21 cellular contexts compared by ENCODE assay signal in the genomic region with DNA sequence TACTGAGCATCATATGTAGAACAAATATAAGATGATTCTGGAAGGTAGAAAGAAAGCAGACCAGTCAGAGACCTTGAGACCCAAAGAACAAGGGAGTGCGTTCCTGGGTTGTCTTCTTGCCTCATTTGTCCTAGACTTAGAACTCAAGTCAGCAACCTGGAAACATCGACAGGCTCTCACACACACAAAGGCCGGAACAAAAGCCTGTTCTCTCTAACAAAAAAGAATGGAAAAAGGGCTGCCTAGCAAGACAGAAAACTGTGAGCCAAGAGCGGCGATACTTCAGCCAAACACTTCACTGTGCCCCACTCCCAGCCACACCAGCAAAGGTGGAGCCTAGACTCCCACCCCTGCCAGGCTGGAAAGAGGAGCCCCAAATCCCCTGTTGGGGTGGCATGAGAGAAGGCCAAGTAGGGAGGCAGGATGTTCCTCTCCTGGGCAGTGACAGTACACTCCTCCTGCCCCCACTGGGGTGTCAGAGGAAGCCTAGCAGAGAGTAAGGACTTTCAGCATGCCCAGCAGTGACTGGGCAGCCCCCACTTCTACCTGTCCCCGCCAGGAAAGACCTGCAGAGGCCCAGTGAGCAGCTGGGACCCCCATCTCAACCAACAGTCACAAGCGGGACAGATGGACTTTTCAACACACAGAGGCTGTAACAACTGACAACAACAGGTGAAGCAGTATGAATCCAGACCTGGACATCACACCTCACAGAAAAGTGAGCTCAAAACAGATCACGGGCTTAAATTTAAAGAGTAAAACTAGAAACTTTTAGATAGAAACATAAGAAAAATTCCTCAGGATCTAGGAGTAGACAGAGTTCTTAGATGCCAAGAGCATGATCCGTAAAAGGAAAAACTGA. TPM values are rescaled to one million over a fixed set of nuclear protein-coding genes. Genes with fewer than 3 reads are reported as not detected.
DNase-seq lines count a peak whose midpoint lies in the region; TF ChIP-seq lines count a peak whose summit lies in the region.
"Had no signal": no experiment of that assay in that cellular context is flagged by ENCODE, and none has a peak within 500 bp of the region (broad histone marks: within the 10 kb centered on the region; RNA-seq: fewer than 3 reads in every experiment).

No MANE protein-coding gene starts in this region.

- no peak overlapping the region for H2BK12ac ChIP-seq in H9 (ENCODE audit: insufficient read length, low read depth, low read length)

- no peak overlapping the region for H4K8ac ChIP-seq in H9 (replicated peaks; ENCODE audit: insufficient read length, low read depth, low read length)

- H3K23ac ChIP-seq in H9 (ENCODE audit: insufficient read length, low read depth, low read length), result no peak overlapping the region

- no peaks in the 10 kb centered on the region for H4K20me1 ChIP-seq in H9 (ENCODE audit: control insufficient read depth, insufficient read depth, insufficient read length)

- H3K56ac ChIP-seq in H9 (ENCODE audit: insufficient read length, low read depth, low read length), result no peak overlapping the region

- no peak overlapping the region for H2AK5ac ChIP-seq in H9 (ENCODE audit: insufficient read length, low read length)

- H3K4me3 Mint-ChIP-seq in H9 (no peak overlapping the region), chondrocyte (ENCODE audit: unreplicated experiment) (no peak overlapping the region)
- H3K4me3 Mint-ChIP-seq: activated T-helper 1 cell treated with anti-CD3 and anti-CD28 coated beads, Interleukin-12 subunit alpha, Interleukin-12 subunit beta, Interleukin-2, Interleukin-4 antibody, amounts not matched to agents 30 ng/mL and 10 ng/mL and 1 ng/mL, durations not matched to agents 14 hours and 24 hours and 36 hours had no signal

- no peak overlapping the region for H3K14ac ChIP-seq in H9 (ENCODE audit: insufficient read depth, low read length)

- H2BK15ac ChIP-seq in H9 (ENCODE audit: low read depth, low read length), result no peak overlapping the region

- no peak overlapping the region for H3K9ac ChIP-seq in H9 (ENCODE audit: extremely low read depth, insufficient read length, low read length)

- no peak overlapping the region for H3K4me2 ChIP-seq in H9 (ENCODE audit: insufficient read depth, insufficient read length, low read length)

- H3K27ac ChIP-seq in H9 (ENCODE audit: insufficient read length, low read depth, low read length), result no peak overlapping the region
- H3K27ac ChIP-seq in SJCRH30, result peak overlapping the region; percentile 49
- H3K27ac ChIP-seq: HL-60, right atrium auricular region had no signal

- no peaks in the 10 kb centered on the region for H3K79me2 ChIP-seq in H9 (ENCODE audit: insufficient read depth, low read length)

- H4K5ac ChIP-seq in H9 (ENCODE audit: insufficient read length, low read depth, low read length), result no peak overlapping the region

- no peaks in the 10 kb centered on the region for H3K4me1 ChIP-seq in H9 (ENCODE audit: insufficient read depth, low read length)
- H3K4me1 ChIP-seq in SJCRH30, result peaks cover 6% of the 10 kb centered on the region

- no peaks in the 10 kb centered on the region for H3K9me3 ChIP-seq in H9 (ENCODE audit: control insufficient read depth, low read depth, low read length)
- peaks cover 4% of the 10 kb centered on the region for H3K9me3 ChIP-seq in SJCRH30 (replicated peaks)
- H3K9me3 ChIP-seq: right atrium auricular region had no signal

- H2BK20ac ChIP-seq in H9 (ENCODE audit: low read depth, low read length, poor library complexity, severe bottlenecking), result no peak overlapping the region

- H3K79me1 ChIP-seq in H9 (ENCODE audit: insufficient read depth, low read depth, low read length, poor library complexity, severe bottlenecking), result no peaks in the 10 kb centered on the region

- no peak overlapping the region for H4K91ac ChIP-seq in H9 (ENCODE audit: insufficient read length, low read depth, low read length)

- H3T11ph ChIP-seq in H9 (ENCODE audit: low read length), result no peak overlapping the region

- H3K36me3 ChIP-seq in SJCRH30, result peaks cover 84% of the 10 kb centered on the region

- H3K27ac Mint-ChIP-seq in H9 (peak overlapping the region; percentile 59 to 93 (median 91); a peak in 5 of 7 replicates), chondrocyte (ENCODE audit: unreplicated experiment) (no peak overlapping the region)
- H3K27ac Mint-ChIP-seq: activated T-helper 1 cell treated with anti-CD3 and anti-CD28 coated beads, Interleukin-12 subunit alpha, Interleukin-12 subunit beta, Interleukin-2, Interleukin-4 antibody, amounts not matched to agents 30 ng/mL and 10 ng/mL and 1 ng/mL, durations not matched to agents 14 hours and 24 hours and 36 hours had no signal

- no peak overlapping the region for H3K4ac ChIP-seq in H9 (ENCODE audit: low read depth, low read length)

- no CpG with 5 or more reads among the region's 9 CpGs for WGBS in H9 (ENCODE audit: extremely low coverage, insufficient read length, low lambda C conversion rate)

- no peaks in the 10 kb centered on the region for H3K23me2 ChIP-seq in H9 (ENCODE audit: insufficient read length, low read depth, low read length, poor library complexity, severe bottlenecking)

- no peak overlapping the region for H2BK5ac ChIP-seq in H9 (ENCODE audit: insufficient read length, low read length)

- TF ChIP-seq CTCF in H9 (conservative IDR thresholded peaks at IDR 0.05) (no peak), chondrocyte (IDR thresholded peaks at IDR 0.05) (no peak)

- no peaks in the 10 kb centered on the region for H3K27me3 Mint-ChIP-seq in H9 (ENCODE audit: low read depth)
- H3K27me3 Mint-ChIP-seq in chondrocyte (ENCODE audit: low read depth), result no peaks in the 10 kb centered on the region

- peaks cover 42 to 87% (median 77%) of the 10 kb centered on the region in 3 experiments; a peak in 6 of 7 replicates for H3K36me3 Mint-ChIP-seq in H9 (ENCODE audit: insufficient read depth in 1 of 3, low read depth in 3 of 3)
- H3K36me3 Mint-ChIP-seq in chondrocyte (ENCODE audit: low read depth), result peaks cover 41% of the 10 kb centered on the region

- DNase-seq in H9, result no peak
- DNase-seq in SJCRH30, result peak; percentile 37 to 76
- peak; percentile 78 for DNase-seq in globus pallidus (ENCODE audit: low spot score)
- peak; percentile 88 for DNase-seq in pons (ENCODE audit: low spot score)
- DNase-seq in chondrocyte (ENCODE audit: low spot score), result no peak
- DNase-seq in NCI-H748 (lab: John Stamatoyannopoulos, UW; ENCODE audit: unreplicated experiment), result no peak
- DNase-seq in RPMI8226, result no peak
- DNase-seq: activated CD4-positive, alpha-beta T cell treated with anti-CD3 and anti-CD28 coated beads, Interleukin-2, amount 50 U/mL, for 4 hours; central memory CD4-positive, alpha-beta T cell; kidney; NCI-H1694 treated with DMSO at 0.1 percent for 48 hours; NCI-H345; stimulated activated naive CD4-positive, alpha-beta T cell; SW 1271 had no signal

- no peak overlapping the region for H2BK120ac ChIP-seq in H9 (ENCODE audit: low read depth, low read length, poor library complexity, severe bottlenecking)

- H3K4me1 Mint-ChIP-seq in H9, result peaks cover 28 to 31% of the 10 kb centered on the region in 2 experiments
- peaks cover 45% of the 10 kb centered on the region for H3K4me1 Mint-ChIP-seq in chondrocyte (ENCODE audit: low read depth)

- no peaks in the 10 kb centered on the region for H3K27me3 ChIP-seq in H9 (ENCODE audit: insufficient read depth, low read length)
- no peaks in the 10 kb centered on the region for H3K27me3 ChIP-seq in SJCRH30
- H3K27me3 ChIP-seq: right atrium auricular region had no signal

- H3K9me3 Mint-ChIP-seq in H9, result no peaks in the 10 kb centered on the region
- H3K9me3 Mint-ChIP-seq in chondrocyte (ENCODE audit: low read depth), result peaks cover 5% of the 10 kb centered on the region
- H3K9me3 Mint-ChIP-seq: activated T-helper 1 cell treated with anti-CD3 and anti-CD28 coated beads, Interleukin-12 subunit alpha, Interleukin-12 subunit beta, Interleukin-2, Interleukin-4 antibody, amounts not matched to agents 30 ng/mL and 10 ng/mL and 1 ng/mL, durations not matched to agents 14 hours and 24 hours and 36 hours had no signal

- H2AFZ ChIP-seq in H9 (ENCODE audit: low read length), result no peak overlapping the region

- H3K18ac ChIP-seq in H9 (ENCODE audit: insufficient read length, low read depth, low read length), result no peak overlapping the region

- no peak overlapping the region for H3K4me3 ChIP-seq in SJCRH30
- H3K4me3 ChIP-seq: K562, right atrium auricular region had no signal

RNA-seq across cellular contexts. Expression of a gene that starts 33.0 kb away (rescaled TPM):
- total RNA-seq in H9 (2021), result not detected in 2 replicates
- not detected in 2 replicates for total RNA-seq in SJCRH30 (2014; rRNA removed; shearing (Covaris generic))
- not detected in 3 replicates for total RNA-seq in chondrocyte
- total RNA-seq: activated T-helper 1 cell treated with anti-CD3 and anti-CD28 coated beads, Interleukin-12 subunit alpha, Interleukin-12 subunit beta, Interleukin-2, Interleukin-4 antibody, amounts not matched to agents 30 ng/mL and 10 ng/mL and 1 ng/mL, durations not matched to agents 14 hours and 24 hours and 36 hours; Daoy; H4; K562; kidney; RPMI7951 had no signal

RNA-seq across cellular contexts. Expression of a gene that starts 52.8 kb away (rescaled TPM):
- 56.3 and 56.5 TPM in 2 replicates for total RNA-seq in H9 (2021)
- 40.9 and 48.0 TPM in 2 replicates for total RNA-seq in SJCRH30 (2014; rRNA removed; shearing (Covaris generic))
- 5.0 to 7.1 TPM (median 5.8 TPM) in 3 replicates for total RNA-seq in chondrocyte

Comparison
In these comparisons a context has a peak if more than half of its experiments do, and no peak if none do; other contexts are left out.
1. DNase-seq: peak in SJCRH30 (2 of 2), globus pallidus (single experiment) and pons (single experiment); none in H9 (single experiment), chondrocyte (single experiment), NCI-H748 (single experiment) and RPMI8226 (single experiment).